Comparison of ENCODE assay signal across 8 cellular contexts in genomic region chr15:91853501-91853967, GRCh38. TPM values are rescaled to one million over a fixed set of nuclear protein-coding genes. Genes with fewer than 3 reads are reported as not detected.
DNase-seq lines count a peak whose midpoint lies in the region; ATAC-seq and TF ChIP-seq lines count a peak whose summit lies in the region.

Gene SLCO3A1 (plus strand): TSS chr15:91853708.

- peaks cover 5% of the 10 kb centered on the region for H3F3A ChIP-seq in smooth muscle cell (ENCODE audit: low read depth)

- WGBS in smooth muscle cell (ENCODE audit: low lambda C conversion rate): under 1% methylated on average over 30 of the region's 70 CpGs

- in situ Hi-C loops in brain microvascular endothelial cell (cut with HindIII; ENCODE audit: low pct_ligation_motif_present, low sequenced_read_pairs): no loop called here

- H3K27ac Mint-ChIP-seq in T-helper 2 cell treated with Interferon-gamma antibody and Interleukin-4, amounts not matched to agents 5 μg/mL and 100 μg/mL, for 36 hours: peak within 1 kb of the TSS; percentile 88

- H3K9me3 ChIP-seq in KOPT-K1 (ENCODE audit: insufficient read depth, low read length, poor library complexity, severe bottlenecking) (no peaks in the 10 kb centered on the region), smooth muscle cell (replicated peaks; ENCODE audit: low read depth) (no peaks in the 10 kb centered on the region)

- peak within 1 kb of the TSS; percentile 91 for H3K4me3 Mint-ChIP-seq in T-helper 2 cell treated with Interferon-gamma antibody and Interleukin-4, amounts not matched to agents 5 μg/mL and 100 μg/mL, for 36 hours

- H3K27me3 ChIP-seq in brain microvascular endothelial cell (replicated peaks) (peaks cover 3% of the 10 kb centered on the region), smooth muscle cell (ENCODE audit: low read depth) (peaks cover 31% of the 10 kb centered on the region)

- CTCF ChIA-PET in GM10248 (lab: Yijun Ruan, JAX): interaction anchor here (1.3 to 1.6 kb wide), 2 partner anchors 13 to 39 kb away, joined by 3 to 5 read pairs; no protein-coding TSS in a partner anchor

- peaks cover 7% of the 10 kb centered on the region for H3K27me3 Mint-ChIP-seq in T-helper 2 cell treated with Interferon-gamma antibody and Interleukin-4, amounts not matched to agents 5 μg/mL and 100 μg/mL, for 36 hours (ENCODE audit: low read depth)

- peaks cover 55% of the 10 kb centered on the region for H3K4me1 Mint-ChIP-seq in T-helper 2 cell treated with Interferon-gamma antibody and Interleukin-4, amounts not matched to agents 5 μg/mL and 100 μg/mL, for 36 hours (ENCODE audit: low read depth)

- peak within 1 kb of the TSS; percentile 93 for H2AFZ ChIP-seq in smooth muscle cell (ENCODE audit: low read depth)

- no peaks in the 10 kb centered on the region for H4K20me1 ChIP-seq in smooth muscle cell (ENCODE audit: low read depth)

- peaks cover 3% of the 10 kb centered on the region for H3K9me3 Mint-ChIP-seq in T-helper 2 cell treated with Interferon-gamma antibody and Interleukin-4, amounts not matched to agents 5 μg/mL and 100 μg/mL, for 36 hours

- H3K4me1 ChIP-seq in smooth muscle cell (ENCODE audit: low read depth): no peaks in the 10 kb centered on the region

- peak; percentile 2 for ATAC-seq in GM21717 (IDR thresholded peaks at IDR 0.05; ENCODE audit: unreplicated experiment)

- H3K4me3 ChIP-seq in brain microvascular endothelial cell (ENCODE audit: low read depth, low read length): peak within 1 kb of the TSS; percentile 69
- peak within 1 kb of the TSS; percentile 77 for H3K4me3 ChIP-seq in smooth muscle cell

- H3K79me2 ChIP-seq in smooth muscle cell (ENCODE audit: low read depth): no peaks in the 10 kb centered on the region

- no peak within 1 kb of the TSS for H3K9ac ChIP-seq in smooth muscle cell (ENCODE audit: low read depth)

- TF ChIP-seq CTCF in brain microvascular endothelial cell (IDR thresholded peaks at IDR 0.05; ENCODE audit: low read depth, low read length, missing control alignments) (no peak), smooth muscle cell (IDR thresholded peaks at IDR 0.05; ENCODE audit: borderline replicate concordance, insufficient read depth, poor library complexity, severe bottlenecking) (no peak), GM10248 (IDR thresholded peaks at IDR 0.05; ENCODE audit: control extremely low read depth, extremely low read depth, low read depth, missing control alignments) (no peak)

- DNase-seq in D341Med (ENCODE audit: low spot score): peak; percentile 84
- DNase-seq in T-helper 2 cell treated with Interferon-gamma antibody and Interleukin-4, amounts not matched to agents 5 μg/mL and 100 μg/mL, for 36 hours (ENCODE audit: low spot score): peak; percentile 69
- no peak for DNase-seq in brain microvascular endothelial cell
- peak; percentile 77 for DNase-seq in iPS-NIHi11 (ENCODE audit: low spot score)
- DNase-seq in smooth muscle cell (lab: John Stamatoyannopoulos, UW; ENCODE audit: unreplicated experiment): no peak
- DNase-seq in GM10248 (ENCODE audit: extremely low spot score): no peak

- peaks cover 14% of the 10 kb centered on the region for H3K36me3 Mint-ChIP-seq in T-helper 2 cell treated with Interferon-gamma antibody and Interleukin-4, amounts not matched to agents 5 μg/mL and 100 μg/mL, for 36 hours (ENCODE audit: low read depth)

- H3K36me3 ChIP-seq in KOPT-K1 (ENCODE audit: insufficient read depth, low read length): no peaks in the 10 kb centered on the region
- H3K36me3 ChIP-seq in brain microvascular endothelial cell (replicated peaks): no peaks in the 10 kb centered on the region
- no peaks in the 10 kb centered on the region for H3K36me3 ChIP-seq in smooth muscle cell (ENCODE audit: low read depth)

- H3K27ac ChIP-seq in KOPT-K1 (ENCODE audit: low read depth, low read length, poor library complexity, severe bottlenecking) (peak within 1 kb of the TSS; percentile 56), brain microvascular endothelial cell (no peak within 1 kb of the TSS), smooth muscle cell (ENCODE audit: low read depth) (no peak within 1 kb of the TSS)

- H3K4me2 ChIP-seq in smooth muscle cell: peak within 1 kb of the TSS; percentile 95

- POLR2A ChIA-PET in GM10248 (lab: Yijun Ruan, JAX): no interaction called here

RNA-seq across cellular contexts. Expression of gene SLCO3A1, which starts in this region (rescaled TPM):
- total RNA-seq in smooth muscle cell: 1.0 and 12.6 TPM in 2 replicates
- 1.3 and 4.7 TPM in 2 replicates for polyA plus RNA-seq in smooth muscle cell

Comparison
In these comparisons a context has a peak if more than half of its experiments do, and no peak if none do; other contexts are left out.
1. DNase-seq: peak in D341Med (single experiment), T-helper 2 cell treated with Interferon-gamma antibody and Interleukin-4, amounts not matched to agents 5 μg/mL and 100 μg/mL, for 36 hours (single experiment) and iPS-NIHi11 (single experiment); none in brain microvascular endothelial cell (single experiment), smooth muscle cell (single experiment) and GM10248 (single experiment).